ENCODE assay signal across 8 cellular contexts in genomic region chr11:90135016-90135415, GRCh38. TPM values are rescaled to one million over a fixed set of nuclear protein-coding genes. Genes with fewer than 3 reads are reported as not detected.
DNase-seq lines count a peak whose midpoint lies in the region; ATAC-seq and TF ChIP-seq lines count a peak whose summit lies in the region.

No MANE protein-coding gene starts in this region.

- ATAC-seq in naive thymus-derived CD8-positive, alpha-beta T cell, result no peak

- H3K4me3 ChIP-seq in AG09309 (ENCODE audit: control insufficient read depth, low read depth, low read length), result peak overlapping the region; percentile 51
- H3K4me3 ChIP-seq in duodenal mucosa (ENCODE audit: low read depth in 1 of 2, low read length in 2 of 2), result peak overlapping the region; percentile 38 to 61

- POLR2A ChIA-PET in naive thymus-derived CD8-positive, alpha-beta T cell (lab: Charles Lee), result no interaction called here

- H3K9me3 ChIP-seq in duodenal mucosa (ENCODE audit: control insufficient read depth in 1 of 2, low read length in 2 of 2), result no peaks in the 10 kb centered on the region

- H3K36me3 Mint-ChIP-seq in HFFc6 (ENCODE audit: low read depth), result no peaks in the 10 kb centered on the region
- no peaks in the 10 kb centered on the region for H3K36me3 Mint-ChIP-seq in naive thymus-derived CD8-positive, alpha-beta T cell

- H3K4me1 Mint-ChIP-seq in HFFc6 (ENCODE audit: low read depth), result peaks cover 27% of the 10 kb centered on the region
- peaks cover 7 to 19% (median 9%) of the 10 kb centered on the region in 4 donors for H3K4me1 Mint-ChIP-seq in naive thymus-derived CD8-positive, alpha-beta T cell

- H3K4me1 ChIP-seq in duodenal mucosa (ENCODE audit: control insufficient read depth in 1 of 2, insufficient read depth in 2 of 2, low read length in 2 of 2), result no peaks in the 10 kb centered on the region

- no peak overlapping the region for H3K27ac ChIP-seq in duodenal mucosa (ENCODE audit: low read depth, low read length)

- DNase-seq in AG09309 (ENCODE audit: low read depth) (no peak), HFFc6 (no peak), HCEC 1CT (no peak), GM20000 (ENCODE audit: low spot score) (no peak), NCI-H1436 treated with DMSO at 0.1 percent for 48 hours (lab: John Stamatoyannopoulos, UW) (no peak), NCI-H146 treated with DMSO at 0.1 percent for 48 hours (lab: John Stamatoyannopoulos, UW; ENCODE audit: unreplicated experiment) (no peak)
- DNase-seq in naive thymus-derived CD8-positive, alpha-beta T cell, result no peak

- H3K27me3 Mint-ChIP-seq in HFFc6 (ENCODE audit: insufficient read depth), result peaks cover 2% of the 10 kb centered on the region; the same call in 1 of the 2 replicates
- peaks cover 33 to 65% (median 42%) of the 10 kb centered on the region in 5 donors for H3K27me3 Mint-ChIP-seq in naive thymus-derived CD8-positive, alpha-beta T cell

- H3K27me3 ChIP-seq in duodenal mucosa (ENCODE audit: control insufficient read depth in 1 of 2, insufficient read depth in 2 of 2, low read length in 2 of 2), result peaks cover 4 to 12% of the 10 kb centered on the region in 2 donors

- TF ChIP-seq CTCF in AG09309 (IDR thresholded peaks at IDR 0.05; ENCODE audit: control insufficient read depth, insufficient read depth, low read depth, low read length, missing control alignments) (no peak), HFFc6 (IDR thresholded peaks at IDR 0.05) (no peak), GM20000 (IDR thresholded peaks at IDR 0.05; ENCODE audit: extremely low read depth, missing control alignments) (no peak)

- H3K9me3 Mint-ChIP-seq in HFFc6, result no peaks in the 10 kb centered on the region
- peaks cover 0 to 6% (median 0%) of the 10 kb centered on the region in 9 donors for H3K9me3 Mint-ChIP-seq in naive thymus-derived CD8-positive, alpha-beta T cell

- H3K9ac ChIP-seq in duodenal mucosa (ENCODE audit: low read depth in 1 of 2, low read length in 2 of 2), result no peak overlapping the region

- no peaks in the 10 kb centered on the region for H3K36me3 ChIP-seq in duodenal mucosa (ENCODE audit: control insufficient read depth in 1 of 2, insufficient read depth in 2 of 2, low read length in 2 of 2)

- H3K4me3 Mint-ChIP-seq in HFFc6, result peak overlapping the region; percentile 83
- peak overlapping the region in 8 of 10 donors; percentile 3 to 59 (median 50) for H3K4me3 Mint-ChIP-seq in naive thymus-derived CD8-positive, alpha-beta T cell

- no peak overlapping the region for H3K27ac Mint-ChIP-seq in HFFc6
- no peak overlapping the region for H3K27ac Mint-ChIP-seq in naive thymus-derived CD8-positive, alpha-beta T cell

RNA-seq across cellular contexts. Expression of gene NAALAD2, which starts 0.6 kb away (rescaled TPM):
- total RNA-seq in HFFc6 (2021; fragmentation: NEBNext Ultra II Directional; extraction: Animal tissue kit (Norgen Biotek cat#: 25700)), result under 1 TPM; 0.12 to 0.53 (median 0.19) TPM
- not detected for total RNA-seq in naive thymus-derived CD8-positive, alpha-beta T cell
- not detected for polyA plus RNA-seq in naive thymus-derived CD8-positive, alpha-beta T cell

RNA-seq across cellular contexts. Expression of gene UBTFL1, which starts 49.3 kb away (rescaled TPM):
- not detected for total RNA-seq in HFFc6 (2021; fragmentation: NEBNext Ultra II Directional; extraction: Animal tissue kit (Norgen Biotek cat#: 25700))
- total RNA-seq in naive thymus-derived CD8-positive, alpha-beta T cell, result not detected
- polyA plus RNA-seq in naive thymus-derived CD8-positive, alpha-beta T cell, result not detected
